In the genomic region with DNA sequence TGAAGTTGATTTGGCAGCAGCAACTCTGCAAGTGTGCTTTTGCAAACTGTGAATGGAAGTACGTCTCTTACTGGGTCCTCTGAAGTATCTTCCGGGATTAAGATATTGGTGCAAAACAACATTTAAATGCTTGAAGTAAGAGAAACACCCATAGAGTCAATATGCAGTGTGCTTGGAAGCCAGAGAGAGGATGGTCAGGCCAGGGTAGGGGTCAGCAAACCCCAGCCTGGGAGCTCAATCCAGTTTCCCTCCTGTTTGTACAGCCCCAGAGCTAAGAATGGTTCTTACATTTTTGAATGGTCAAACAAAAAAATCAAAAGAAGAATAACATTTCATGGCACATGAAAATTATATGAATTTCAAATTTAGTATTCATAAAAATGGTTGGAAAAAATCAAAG, we compare ENCODE assay signal across 8 cellular contexts. TPM values are rescaled to one million over a fixed set of nuclear protein-coding genes. Genes with fewer than 3 reads are reported as not detected.
DNase-seq lines count a peak whose midpoint lies in the region; ATAC-seq, FAIRE-seq and TF ChIP-seq lines count a peak whose summit lies in the region.

No MANE protein-coding gene starts in this region.

- H3K4me3 ChIP-seq in fibroblast of lung (replicated peaks in 1 of 4; ENCODE audit: control extremely low read depth in 1 of 4, insufficient read depth in 1 of 4, low read depth in 3 of 4, low read length in 4 of 4) = peak overlapping the region; percentile 30 to 67 (median 53)

- no peaks in the 10 kb centered on the region for H3K9me3 ChIP-seq in T-helper 17 cell (ENCODE audit: control insufficient read depth, low read length, poor library complexity, severe bottlenecking)
- no peaks in the 10 kb centered on the region for H3K9me3 ChIP-seq in fibroblast of lung (ENCODE audit: control insufficient read depth, insufficient read depth, low read depth, low read length)

- no peak for DNase-seq in T-helper 2 cell treated with Interferon-gamma antibody and Interleukin-4, amounts not matched to agents 5 μg/mL and 100 μg/mL, for 36 hours (ENCODE audit: low spot score)
- no peak for DNase-seq in T-helper 2 cell
- no peak for DNase-seq in T-helper 17 cell
- DNase-seq in fibroblast of lung (ENCODE audit: low read depth in 2 of 2) = peak in 1 of 2 donors; percentile 37
- no peak for DNase-seq in frontal cortex (ENCODE audit: low spot score in 2 of 2)
- DNase-seq in ACHN = no peak
- DNase-seq in SIG-M5 (lab: John Stamatoyannopoulos, UW) = no peak

- no peak overlapping the region for H3K9ac ChIP-seq in fibroblast of lung (ENCODE audit: insufficient read depth, low read length)

- no peaks in the 10 kb centered on the region for H3K27me3 ChIP-seq in fibroblast of lung (ENCODE audit: control insufficient read depth, insufficient read depth, low read length)

- H4K20me1 ChIP-seq in fibroblast of lung (ENCODE audit: control insufficient read depth, extremely low read depth, insufficient read depth, low read length) = no peaks in the 10 kb centered on the region

- H3K9me3 Mint-ChIP-seq in T-helper 2 cell treated with Interferon-gamma antibody and Interleukin-4, amounts not matched to agents 5 μg/mL and 100 μg/mL, for 36 hours = no peaks in the 10 kb centered on the region
- H3K9me3 Mint-ChIP-seq in stimulated activated memory B cell treated with anti-CD40 and anti-IgM and Interleukin-4, amounts not matched to agents 10 μg/mL and 1 μg/mL and 100 μg/mL, for 72 hours = no peaks in the 10 kb centered on the region

- H3K79me2 ChIP-seq in fibroblast of lung (ENCODE audit: control insufficient read depth, insufficient read depth, low read length) = no peaks in the 10 kb centered on the region

- H3K4me2 ChIP-seq in fibroblast of lung (ENCODE audit: extremely low read depth, insufficient read depth, low read length) = peak overlapping the region; percentile 73

- H3K4me1 Mint-ChIP-seq in T-helper 2 cell treated with Interferon-gamma antibody and Interleukin-4, amounts not matched to agents 5 μg/mL and 100 μg/mL, for 36 hours (ENCODE audit: low read depth) = peaks cover 14% of the 10 kb centered on the region
- H3K4me1 Mint-ChIP-seq in T-helper 17 cell = peaks cover 11% of the 10 kb centered on the region
- H3K4me1 Mint-ChIP-seq in stimulated activated memory B cell treated with anti-CD40 and anti-IgM and Interleukin-4, amounts not matched to agents 10 μg/mL and 1 μg/mL and 100 μg/mL, for 72 hours = peaks cover 15% of the 10 kb centered on the region

- H2AFZ ChIP-seq in fibroblast of lung (ENCODE audit: low read length) = peak overlapping the region; percentile 43

- in situ Hi-C loops in ACHN (cut with HindIII; ENCODE audit: low pct_ligation_motif_present, low pct_unique_long_range_greater_than_20kb, low sequenced_read_pairs) = no loop called here

- H3K27ac Mint-ChIP-seq in T-helper 2 cell treated with Interferon-gamma antibody and Interleukin-4, amounts not matched to agents 5 μg/mL and 100 μg/mL, for 36 hours = peak overlapping the region; percentile 80
- H3K27ac Mint-ChIP-seq in T-helper 17 cell = peak overlapping the region; percentile 92
- H3K27ac Mint-ChIP-seq in stimulated activated memory B cell treated with anti-CD40 and anti-IgM and Interleukin-4, amounts not matched to agents 10 μg/mL and 1 μg/mL and 100 μg/mL, for 72 hours = peak overlapping the region; percentile 85

- no peak for ATAC-seq in T-helper 17 cell
- no peak for ATAC-seq in stimulated activated memory B cell treated with anti-CD40 and anti-IgM and Interleukin-4, amounts not matched to agents 10 μg/mL and 1 μg/mL and 100 μg/mL, for 72 hours

- H3K36me3 Mint-ChIP-seq in T-helper 2 cell treated with Interferon-gamma antibody and Interleukin-4, amounts not matched to agents 5 μg/mL and 100 μg/mL, for 36 hours (ENCODE audit: low read depth) = no peaks in the 10 kb centered on the region
- H3K36me3 Mint-ChIP-seq in T-helper 17 cell (ENCODE audit: low read depth) = no peaks in the 10 kb centered on the region
- no peaks in the 10 kb centered on the region for H3K36me3 Mint-ChIP-seq in stimulated activated memory B cell treated with anti-CD40 and anti-IgM and Interleukin-4, amounts not matched to agents 10 μg/mL and 1 μg/mL and 100 μg/mL, for 72 hours

- H3K27me3 Mint-ChIP-seq in T-helper 2 cell treated with Interferon-gamma antibody and Interleukin-4, amounts not matched to agents 5 μg/mL and 100 μg/mL, for 36 hours (ENCODE audit: low read depth) = peaks cover 22% of the 10 kb centered on the region
- H3K27me3 Mint-ChIP-seq in T-helper 17 cell = peaks cover 8% of the 10 kb centered on the region
- H3K27me3 Mint-ChIP-seq in stimulated activated memory B cell treated with anti-CD40 and anti-IgM and Interleukin-4, amounts not matched to agents 10 μg/mL and 1 μg/mL and 100 μg/mL, for 72 hours = no peaks in the 10 kb centered on the region

- peak overlapping the region; percentile 89 for H3K4me3 Mint-ChIP-seq in T-helper 2 cell treated with Interferon-gamma antibody and Interleukin-4, amounts not matched to agents 5 μg/mL and 100 μg/mL, for 36 hours
- H3K4me3 Mint-ChIP-seq in T-helper 17 cell = peak overlapping the region; percentile 90
- peak overlapping the region; percentile 85 for H3K4me3 Mint-ChIP-seq in stimulated activated memory B cell treated with anti-CD40 and anti-IgM and Interleukin-4, amounts not matched to agents 10 μg/mL and 1 μg/mL and 100 μg/mL, for 72 hours

- no peak for TF ChIP-seq CTCF in fibroblast of lung (conservative IDR thresholded peaks at IDR 0.05 in 1 of 2, IDR thresholded peaks at IDR 0.05 in 1 of 2; ENCODE audit: low read depth in 1 of 2, low read length in 2 of 2)

- H3K36me3 ChIP-seq in fibroblast of lung (ENCODE audit: control insufficient read depth, insufficient read depth, low read length) = no peaks in the 10 kb centered on the region

- H3K4me1 ChIP-seq in fibroblast of lung (ENCODE audit: control insufficient read depth, extremely low read depth, insufficient read depth, low read length) = no peaks in the 10 kb centered on the region

- FAIRE-seq in frontal cortex (lab: Jason Lieb, UNC) = no peak

- H3K27ac ChIP-seq in fibroblast of lung (ENCODE audit: insufficient read depth, low read length) = peak overlapping the region; percentile 63

RNA-seq across cellular contexts. Expression of gene CCDC68, which starts 13.5 kb away (rescaled TPM):
- total RNA-seq in T-helper 17 cell (not detected), fibroblast of lung (5.1 and 8.3 TPM in 2 replicates), frontal cortex (1.2 TPM)
- polyA plus RNA-seq in fibroblast of lung = 2.1 and 5.1 TPM in 2 replicates
- polyA plus RNA-seq in fibroblast of lung (2012) = 1.4 and 3.4 TPM in 2 replicates
- 0.16 and 0.26 TPM in 2 replicates for polyA minus RNA-seq in fibroblast of lung (ENCODE audit: low replicate concordance)
